In the genomic region with DNA sequence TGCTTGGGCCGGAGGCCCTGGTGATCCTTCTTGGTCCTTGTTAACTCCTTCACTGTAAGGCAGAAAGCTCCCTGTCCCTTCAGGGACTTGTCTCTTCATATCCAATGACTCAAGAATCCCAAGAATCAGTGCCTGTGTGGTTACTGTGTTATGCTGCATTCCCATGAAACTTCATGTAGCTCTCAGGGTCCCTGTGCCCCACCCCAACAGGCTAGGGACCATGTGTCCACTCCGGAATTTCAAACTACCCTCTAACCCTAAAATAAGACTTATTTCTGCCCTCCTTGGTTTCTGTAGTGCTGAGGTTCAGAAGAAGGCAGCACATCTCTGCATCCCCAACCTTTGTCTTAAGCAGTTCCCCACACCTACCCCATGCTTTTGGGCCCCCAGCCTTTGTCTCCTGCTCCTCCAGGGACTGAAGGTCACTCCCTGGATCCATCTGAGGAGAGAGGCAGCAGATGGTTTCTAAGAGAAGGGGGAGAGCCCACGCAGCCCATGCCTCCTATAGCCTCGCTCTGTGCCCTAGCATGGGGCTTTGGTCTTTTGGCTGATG, we compare ENCODE assay signal across 8 cellular contexts. TPM values are rescaled to one million over a fixed set of nuclear protein-coding genes. Genes with fewer than 3 reads are reported as not detected.
DNase-seq lines count a peak whose midpoint lies in the region; FAIRE-seq and TF ChIP-seq lines count a peak whose summit lies in the region.
"Had no signal": no experiment of that assay in that cellular context is flagged by ENCODE, and none has a peak within 500 bp of the region (broad histone marks: within the 10 kb centered on the region; RNA-seq: fewer than 3 reads in every experiment).

No MANE protein-coding gene starts in this region.

- TF ChIP-seq CTCF in HFFc6 (IDR thresholded peaks at IDR 0.05), result no peak
- TF ChIP-seq CTCF in ascending aorta (IDR thresholded peaks at IDR 0.05), result no peak
- no peak for TF ChIP-seq CTCF in kidney (IDR thresholded peaks at IDR 0.05; ENCODE audit: borderline replicate concordance, extremely low read depth, insufficient read depth)
- no peak for TF ChIP-seq CTCF in suprapubic skin (IDR thresholded peaks at IDR 0.05)

- peak; percentile 47 for DNase-seq in HFFc6
- no peak for DNase-seq in ascending aorta (ENCODE audit: low spot score in 2 of 2)
- no peak for DNase-seq in kidney
- no peak for DNase-seq in suprapubic skin (ENCODE audit: low spot score in 2 of 2)
- no peak for DNase-seq in NOMO-1 (lab: John Stamatoyannopoulos, UW; ENCODE audit: unreplicated experiment in 2 of 2)
- DNase-seq in germinal center (ENCODE audit: low spot score), result no peak
- no peak for DNase-seq in OCI-M2 (lab: John Stamatoyannopoulos, UW; ENCODE audit: unreplicated experiment)
- DNase-seq: activated CD4-positive, CD25-positive, alpha-beta regulatory T cell had no signal

- H3K9me3 Mint-ChIP-seq in HFFc6, result no peaks in the 10 kb centered on the region

- H3K4me3 ChIP-seq in ascending aorta, result peak overlapping the region; percentile 55 to 75
- peak overlapping the region; percentile 15 to 36 for H3K4me3 ChIP-seq in kidney (ENCODE audit: low read length in 2 of 2)
- peak overlapping the region; percentile 45 for H3K4me3 ChIP-seq in suprapubic skin

- no peak for TF ChIP-seq EP300 in suprapubic skin (IDR thresholded peaks at IDR 0.05)

- H3K4me1 Mint-ChIP-seq in HFFc6 (ENCODE audit: low read depth), result peaks cover 69% of the 10 kb centered on the region

- intact Hi-C loops in ascending aorta (cut with DNase I), result loop anchor here (5.0 to 10.0 kb wide), 4 partner anchors 35 to 1552 kb away; a partner anchor contains a TSS
- intact Hi-C loops in kidney (cut with DNase I), result no loop called here

- H3K27ac ChIP-seq in ascending aorta (peak overlapping the region; percentile 80 to 81), kidney (ENCODE audit: low read depth in 2 of 2, low read length in 2 of 2) (no peak overlapping the region), suprapubic skin (peak overlapping the region; percentile 74)

- H3K9me3 ChIP-seq in ascending aorta (peaks cover 0 to 4% of the 10 kb centered on the region in 2 donors), kidney (ENCODE audit: control insufficient read depth in 1 of 2, low read length in 2 of 2) (no peaks in the 10 kb centered on the region), suprapubic skin (no peaks in the 10 kb centered on the region)

- WGBS in suprapubic skin, result 41% methylated on average over 4 of the region's 4 CpGs

- H3K27me3 ChIP-seq in ascending aorta (no peaks in the 10 kb centered on the region), suprapubic skin (peaks cover 3% of the 10 kb centered on the region)

- peaks cover 15% of the 10 kb centered on the region; the same call in 1 of the 2 replicates for H3K36me3 Mint-ChIP-seq in HFFc6 (ENCODE audit: low read depth)

- H3K9ac ChIP-seq in kidney (ENCODE audit: low read length in 2 of 2), result peak overlapping the region in 1 of 2 donors; percentile 22

- TF ChIP-seq POLR2A in suprapubic skin (IDR thresholded peaks at IDR 0.05), result no peak

- peak overlapping the region; percentile 90 for H3K27ac Mint-ChIP-seq in HFFc6

- peaks cover 5 to 17% of the 10 kb centered on the region in 2 donors for H3K4me1 ChIP-seq in ascending aorta
- peaks cover 0 to 11% of the 10 kb centered on the region in 2 donors for H3K4me1 ChIP-seq in kidney (ENCODE audit: control insufficient read depth in 1 of 2, insufficient read depth in 1 of 2, low read depth in 1 of 2, low read length in 2 of 2)
- peaks cover 47% of the 10 kb centered on the region for H3K4me1 ChIP-seq in suprapubic skin

- peak overlapping the region; percentile 99 for H3K4me3 Mint-ChIP-seq in HFFc6

- H3K27me3 Mint-ChIP-seq in HFFc6 (ENCODE audit: insufficient read depth), result peaks cover 2% of the 10 kb centered on the region

- no peak for FAIRE-seq in kidney (lab: Jason Lieb, UNC)

- peaks cover 15 to 21% of the 10 kb centered on the region in 2 donors for H3K36me3 ChIP-seq in ascending aorta
- peaks cover 3 to 6% of the 10 kb centered on the region in 2 donors for H3K36me3 ChIP-seq in kidney (ENCODE audit: control insufficient read depth in 1 of 2, insufficient read depth in 2 of 2, low read length in 2 of 2)
- H3K36me3 ChIP-seq in suprapubic skin, result peaks cover 7% of the 10 kb centered on the region

RNA-seq across cellular contexts. Expression of a gene that starts 0.5 kb away (rescaled TPM):
- 100 to 1,000 TPM; 136 to 174 (median 169) TPM for total RNA-seq in HFFc6 (2021; fragmentation: NEBNext Ultra II Directional; extraction: Animal tissue kit (Norgen Biotek cat#: 25700))
- 19.9 TPM for total RNA-seq in ascending aorta
- total RNA-seq in kidney, result 9.3 TPM
- polyA plus RNA-seq in kidney (ENCODE audit: insufficient read depth, low read depth, low replicate concordance), result 2.7 TPM
- total RNA-seq in suprapubic skin, result 1 to 10 TPM; 2.4 to 5.7 (median 4.0) TPM

RNA-seq across cellular contexts. Expression of a gene that starts 23.9 kb away (rescaled TPM):
- 10 to 100 TPM; 44.7 to 49.5 (median 46.4) TPM for total RNA-seq in HFFc6 (2021; fragmentation: NEBNext Ultra II Directional; extraction: Animal tissue kit (Norgen Biotek cat#: 25700))
- total RNA-seq in ascending aorta, result 34.6 TPM
- total RNA-seq in kidney, result 47.4 TPM
- polyA plus RNA-seq in kidney (ENCODE audit: insufficient read depth, low read depth, low replicate concordance), result 15.9 TPM
- 10 to 100 TPM; 17.6 to 49.4 (median 29.0) TPM for total RNA-seq in suprapubic skin

Comparison
In these comparisons a context has a peak if more than half of its experiments do, and no peak if none do; other contexts are left out.
1. H3K27ac ChIP-seq: peak in ascending aorta (2 of 2) and suprapubic skin (single experiment); none in kidney (0 of 2).
2. Peak in every context shown above with its lines, with median percentiles within 50 percentile points of each other: H3K4me3 ChIP-seq.